In genomic region chr21:14215971-14216621, GRCh38 we compare ENCODE assay signal across 8 cellular contexts. TPM values are rescaled to one million over a fixed set of nuclear protein-coding genes. Genes with fewer than 3 reads are reported as not detected.
DNase-seq lines count a peak whose midpoint lies in the region; ATAC-seq and TF ChIP-seq lines count a peak whose summit lies in the region.

RBM11 (plus strand) TSS chr21:14216157; CDS start chr21:14216187, 30 bp downstream.

- peak within 1 kb of the TSS; percentile 83 for H3K4me3 Mint-ChIP-seq in activated T-helper 17 cell treated with anti-CD3 and anti-CD28 coated beads, Interleukin-2, amount 50 U/mL, for 72 hours

- no peak for TF ChIP-seq RAD21 in neural cell (conservative IDR thresholded peaks at IDR 0.05)

- no peaks in the 10 kb centered on the region for H3K4me1 ChIP-seq in BLaER1

- no peaks in the 10 kb centered on the region for H4K20me1 ChIP-seq in BLaER1
- no peaks in the 10 kb centered on the region for H4K20me1 ChIP-seq in neural cell (ENCODE audit: insufficient read depth)

- H3K4me1 Mint-ChIP-seq in activated T-helper 17 cell treated with anti-CD3 and anti-CD28 coated beads, Interleukin-2, amount 50 U/mL, for 72 hours = no peaks in the 10 kb centered on the region

- no peak within 1 kb of the TSS for H3K27ac ChIP-seq in BLaER1
- H3K27ac ChIP-seq in neural cell (ENCODE audit: low read length) = no peak within 1 kb of the TSS

- H3K4me3 ChIP-seq in BLaER1 (peak within 1 kb of the TSS; percentile 74), foreskin fibroblast (ENCODE audit: low read depth in 1 of 2, low read length in 2 of 2) (peak within 1 kb of the TSS; percentile 39 to 54), neural cell (ENCODE audit: low read length) (peak within 1 kb of the TSS; percentile 86)

- H3K27ac Mint-ChIP-seq in activated T-helper 17 cell treated with anti-CD3 and anti-CD28 coated beads, Interleukin-2, amount 50 U/mL, for 72 hours = no peak within 1 kb of the TSS

- peak within 1 kb of the TSS; percentile 71 for H3K4me2 ChIP-seq in BLaER1
- H3K4me2 ChIP-seq in neural cell (ENCODE audit: low read length) = peak within 1 kb of the TSS; percentile 59

- peak; percentile 95 for ATAC-seq in GM19328 (IDR thresholded peaks at IDR 0.05; ENCODE audit: unreplicated experiment)
- ATAC-seq in HG03520 (IDR thresholded peaks at IDR 0.05; ENCODE audit: unreplicated experiment) = peak; percentile 96
- peak; percentile 98 for ATAC-seq in activated T-helper 17 cell treated with anti-CD3 and anti-CD28 coated beads, Interleukin-2, amount 50 U/mL, for 72 hours (replicated peaks)
- ATAC-seq in stimulated activated naive CD8-positive, alpha-beta T cell treated with anti-CD3 and anti-CD28 coated beads, Interleukin-15, Interleukin-2, amounts not matched to agents 100 U/mL and 50 U/mL, for 24 hours = peak; percentile 100

- H3K9me3 Mint-ChIP-seq in activated T-helper 17 cell treated with anti-CD3 and anti-CD28 coated beads, Interleukin-2, amount 50 U/mL, for 72 hours = no peaks in the 10 kb centered on the region

- peaks cover 8% of the 10 kb centered on the region; the same call in 1 of the 2 replicates for H3K9me3 ChIP-seq in BLaER1
- H3K9me3 ChIP-seq in neural cell (ENCODE audit: low read length) = no peaks in the 10 kb centered on the region

- H3K9me2 ChIP-seq in neural cell (ENCODE audit: insufficient read depth, low read length) = no peaks in the 10 kb centered on the region

- TF ChIP-seq EP300 in neural cell (conservative IDR thresholded peaks at IDR 0.05; ENCODE audit: poor library complexity, severe bottlenecking) = peak; percentile 38

- H3K9ac ChIP-seq in BLaER1 (0 out of 2 replicates have a peak within 1 kb of the TSS, but pooled peaks have one; percentile 45), neural cell (ENCODE audit: low read length) (peak within 1 kb of the TSS; percentile 69)

- peak within 1 kb of the TSS; percentile 74 for H2AFZ ChIP-seq in neural cell (ENCODE audit: low read depth, low read length)

- DNase-seq in OCI-M1 (lab: John Stamatoyannopoulos, UW) (peak; percentile 91), foreskin fibroblast (peak in 1 of 2 donors; percentile 23)
- peak; percentile 86 for DNase-seq in stimulated activated naive CD8-positive, alpha-beta T cell treated with anti-CD3 and anti-CD28 coated beads, Interleukin-15, Interleukin-2, amounts not matched to agents 100 U/mL and 50 U/mL, for 24 hours

- no peaks in the 10 kb centered on the region for H3K36me3 Mint-ChIP-seq in activated T-helper 17 cell treated with anti-CD3 and anti-CD28 coated beads, Interleukin-2, amount 50 U/mL, for 72 hours (ENCODE audit: low read depth)

- H3K36me3 ChIP-seq in BLaER1 (no peaks in the 10 kb centered on the region), neural cell (ENCODE audit: insufficient read depth, low read length) (no peaks in the 10 kb centered on the region)

- H3F3A ChIP-seq in neural cell (ENCODE audit: insufficient read depth, low read length, poor library complexity, severe bottlenecking) = no peaks in the 10 kb centered on the region

- no peaks in the 10 kb centered on the region for H3K27me3 ChIP-seq in BLaER1
- peaks cover 4% of the 10 kb centered on the region for H3K27me3 ChIP-seq in neural cell (ENCODE audit: insufficient read depth, low read depth, low read length)

- H3K79me2 ChIP-seq in neural cell (replicated peaks; ENCODE audit: insufficient read depth, low read length) = no peaks in the 10 kb centered on the region

- peaks cover 9% of the 10 kb centered on the region for H3K27me3 Mint-ChIP-seq in activated T-helper 17 cell treated with anti-CD3 and anti-CD28 coated beads, Interleukin-2, amount 50 U/mL, for 72 hours

- TF ChIP-seq CTCF in foreskin fibroblast (IDR thresholded peaks at IDR 0.05; ENCODE audit: low read depth, low read length) = no peak
- no peak for TF ChIP-seq CTCF in neural cell (IDR thresholded peaks at IDR 0.05; ENCODE audit: poor library complexity, severe bottlenecking)

TF ChIP-seq in neural cell, 6 proteins besides CTCF, POLR2A, EP300 and RAD21:
- TF ChIP-seq REST (IDR thresholded peaks at IDR 0.05; ENCODE audit: borderline replicate concordance) (no peak), EZH2 (IDR thresholded peaks at IDR 0.05; ENCODE audit: borderline replicate concordance, insufficient read depth, low read length, poor library complexity, severe bottlenecking) (no peak), POLR2AphosphoS5 (IDR thresholded peaks at IDR 0.05) (peak; percentile 37)

RNA-seq across cellular contexts. Expression of gene RBM11, which starts in this region (rescaled TPM):
- total RNA-seq in activated T-helper 17 cell treated with anti-CD3 and anti-CD28 coated beads, Interleukin-2, amount 50 U/mL, for 72 hours = 1 to 10 TPM; 2.8 to 2.9 TPM
- polyA plus RNA-seq in neural cell = 17.1 and 20.0 TPM in 2 replicates
- 12.6 and 13.6 TPM in 2 replicates for polyA minus RNA-seq in neural cell
